ENCODE assay signal across 2 cellular contexts in genomic region chr4:139668658-139669201, GRCh38.
TF ChIP-seq lines count a peak whose summit lies in the region.

No MANE protein-coding gene starts in this region.

TF ChIP-seq in GM23338, 12 proteins besides CTCF, POLR2A, EP300 and RAD21 (continued from another document):
- TF ChIP-seq REST (IDR thresholded peaks at IDR 0.05; ENCODE audit: unreplicated experiment), result no peak
- no peak for TF ChIP-seq ZNF462 (CRISPR knock-in tag; IDR thresholded peaks at IDR 0.05)
- TF ChIP-seq ZNF114 (CRISPR knock-in tag; IDR thresholded peaks at IDR 0.05), result no peak
- TF ChIP-seq ETS1 (IDR thresholded peaks at IDR 0.05), result no peak

TF ChIP-seq in HEK293T, 16 proteins besides CTCF, POLR2A, EP300 and RAD21 (continued from another document):
- no peak for TF ChIP-seq PKNOX1 (IDR thresholded peaks at IDR 0.05)
